14 cellular contexts compared by ENCODE assay signal in the genomic region with DNA sequence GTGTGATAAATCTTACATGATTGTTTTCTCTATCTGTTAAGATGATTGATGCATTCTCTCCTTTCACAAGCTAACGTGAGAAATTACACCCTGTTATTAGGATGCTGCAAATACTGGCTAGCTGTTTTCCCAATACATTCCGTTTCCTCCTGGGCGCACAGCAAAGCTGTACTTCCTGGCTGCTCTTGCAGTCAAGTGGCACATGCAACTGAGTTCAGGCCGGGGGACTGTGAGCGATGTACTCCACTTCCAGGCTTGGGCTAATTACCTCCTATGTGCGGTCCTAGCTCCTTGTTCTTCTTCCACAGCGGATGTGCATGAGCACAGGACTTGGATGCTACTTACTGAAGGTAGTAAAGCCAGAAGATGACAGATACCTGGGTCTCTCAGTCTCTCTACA.
"Had no signal": no experiment of that assay in that cellular context is flagged by ENCODE, and none has a peak within 500 bp of the region (broad histone marks: within the 10 kb centered on the region; RNA-seq: fewer than 3 reads in every experiment).

No MANE protein-coding gene starts in this region.

- H3K36me3 ChIP-seq: ascending aorta, esophagus muscularis mucosa, upper lobe of left lung had no signal

- H3K9me3 ChIP-seq: ascending aorta, esophagus muscularis mucosa, mucosa of descending colon, upper lobe of left lung had no signal

- H3K36me3 Mint-ChIP-seq: activated CD4-positive, alpha-beta memory T cell treated with anti-CD3 and anti-CD28 coated beads for 36 hours; naive thymus-derived CD8-positive, alpha-beta T cell had no signal

- H3K27ac Mint-ChIP-seq: activated CD4-positive, alpha-beta memory T cell treated with anti-CD3 and anti-CD28 coated beads for 36 hours; activated naive CD8-positive, alpha-beta T cell treated with anti-CD3 and anti-CD28 coated beads, Interleukin-2, amount 50 U/mL, for 24 hours; activated T-cell treated with anti-CD3 and anti-CD28 coated beads, Interleukin-2, amount 50 U/mL, for 72 hours had no signal

- H3K27ac ChIP-seq: ascending aorta, esophagus muscularis mucosa, upper lobe of left lung had no signal

- H3K27me3 ChIP-seq: ascending aorta, esophagus muscularis mucosa, upper lobe of left lung had no signal

- ATAC-seq: activated naive CD8-positive, alpha-beta T cell treated with anti-CD3 and anti-CD28 coated beads, Interleukin-2, amount 50 U/mL, for 24 hours; activated T-cell treated with anti-CD3 and anti-CD28 coated beads, Interleukin-2, amount 50 U/mL, for 72 hours; left lobe of liver; mucosa of descending colon; naive thymus-derived CD8-positive, alpha-beta T cell had no signal

- H3K4me3 ChIP-seq: ascending aorta, esophagus muscularis mucosa, mucosa of descending colon, upper lobe of left lung had no signal

- H3K4me1 ChIP-seq: ascending aorta, esophagus muscularis mucosa, upper lobe of left lung had no signal

- H3K4me3 Mint-ChIP-seq: activated CD4-positive, alpha-beta memory T cell treated with anti-CD3 and anti-CD28 coated beads for 36 hours; activated naive CD8-positive, alpha-beta T cell treated with anti-CD3 and anti-CD28 coated beads, Interleukin-2, amount 50 U/mL, for 24 hours; activated T-cell treated with anti-CD3 and anti-CD28 coated beads, Interleukin-2, amount 50 U/mL, for 72 hours; naive thymus-derived CD8-positive, alpha-beta T cell had no signal

- H3K9me3 Mint-ChIP-seq: activated T-cell treated with anti-CD3 and anti-CD28 coated beads, Interleukin-2, amount 50 U/mL, for 72 hours; naive thymus-derived CD8-positive, alpha-beta T cell had no signal

- DNase-seq: activated CD4-positive, alpha-beta memory T cell treated with anti-CD3 and anti-CD28 coated beads for 36 hours; activated naive CD8-positive, alpha-beta T cell treated with anti-CD3 and anti-CD28 coated beads, Interleukin-2, amount 50 U/mL, for 24 hours; activated T-cell treated with anti-CD3 and anti-CD28 coated beads, Interleukin-2, amount 50 U/mL, for 72 hours; glutamatergic neuron; mammary epithelial cell; mucosa of descending colon; naive thymus-derived CD8-positive, alpha-beta T cell; stimulated activated CD4-positive, alpha-beta T cell treated with anti-CD3 and anti-CD28 coated beads, Interleukin-12 subunit alpha, Interleukin-12 subunit beta, amount 100 ng/mL, for 4 hours; stimulated activated naive CD4-positive, alpha-beta T cell; T1000; upper lobe of left lung had no signal

- H3K4me1 Mint-ChIP-seq: activated naive CD8-positive, alpha-beta T cell treated with anti-CD3 and anti-CD28 coated beads, Interleukin-2, amount 50 U/mL, for 24 hours had no signal

- H3K27me3 Mint-ChIP-seq: activated CD4-positive, alpha-beta memory T cell treated with anti-CD3 and anti-CD28 coated beads for 36 hours; activated naive CD8-positive, alpha-beta T cell treated with anti-CD3 and anti-CD28 coated beads, Interleukin-2, amount 50 U/mL, for 24 hours; naive thymus-derived CD8-positive, alpha-beta T cell had no signal
